24 cellular contexts compared by ENCODE assay signal in the genomic region with DNA sequence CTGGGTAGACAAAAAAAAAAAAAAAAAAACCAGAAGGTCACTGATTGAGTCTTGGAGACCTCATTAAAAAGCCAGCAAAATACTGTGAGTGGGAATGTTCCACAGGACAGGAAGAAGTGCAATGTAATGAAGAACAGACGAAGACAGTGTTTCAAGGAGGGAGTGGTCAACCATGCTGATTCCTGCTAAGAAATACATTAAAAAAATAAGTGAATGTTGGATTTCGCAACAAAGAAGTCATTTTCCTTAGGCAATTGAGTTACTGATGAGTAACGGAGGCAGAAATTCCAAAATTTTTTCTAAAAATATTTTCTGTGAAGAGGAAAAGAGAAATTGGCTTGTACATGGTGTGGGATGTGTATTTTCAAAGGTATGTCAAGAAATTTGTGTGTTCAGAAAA.
A peak's percentile ranks its signal among the peaks of the same experiment; 100 is the strongest.
DNase-seq lines count a peak whose midpoint lies in the region; ATAC-seq, FAIRE-seq and TF ChIP-seq lines count a peak whose summit lies in the region.
"Had no signal": no experiment of that assay in that cellular context is flagged by ENCODE, and none has a peak within 500 bp of the region (broad histone marks: within the 10 kb centered on the region; RNA-seq: fewer than 3 reads in every experiment).

No MANE protein-coding gene starts in this region.

- H3K4me3 ChIP-seq in AG10803 (ENCODE audit: low read length) = no peak overlapping the region
- no peak overlapping the region for H3K4me3 ChIP-seq in bronchial epithelial cell (ENCODE audit: low read depth, low read length)
- no peak overlapping the region for H3K4me3 ChIP-seq in foreskin fibroblast (ENCODE audit: low read depth in 1 of 2, low read length in 2 of 2)
- no peak overlapping the region for H3K4me3 ChIP-seq in psoas muscle
- H3K4me3 ChIP-seq: SJCRH30 had no signal

- DNase-seq in AG10803 (ENCODE audit: low read depth) = peak; percentile 82
- peak; percentile 63 for DNase-seq in HFFc6
- DNase-seq in bronchial epithelial cell (ENCODE audit: low read depth) = peak; percentile 13
- DNase-seq in foreskin fibroblast = peak; percentile 50 to 74
- DNase-seq in DMS79 (lab: John Stamatoyannopoulos, UW) = no peak
- no peak for DNase-seq in effector memory CD8-positive, alpha-beta T cell
- no peak for DNase-seq in psoas muscle
- DNase-seq: ACHN; activated CD8-positive, alpha-beta memory T cell treated with anti-CD3 and anti-CD28 coated beads for 24 hours; activated gamma-delta T cell treated with Interleukin-2 at 50 U/mL for 16 hours; activated T-cell treated with anti-CD3 and anti-CD28 coated beads, Interleukin-2, amount 50 U/mL, for 24 hours; KBM-7; natural killer cell; NCI-H146; NCI-H524 treated with DMSO at 0.1 percent for 48 hours; retina; SJCRH30; substantia nigra; T-helper 1 cell had no signal

- no peak for TF ChIP-seq CTCF in AG10803 (conservative IDR thresholded peaks at IDR 0.05; ENCODE audit: low read length)
- TF ChIP-seq CTCF in HFFc6 (IDR thresholded peaks at IDR 0.05) = no peak
- no peak for TF ChIP-seq CTCF in bronchial epithelial cell (IDR thresholded peaks at IDR 0.05; ENCODE audit: insufficient read depth, low read length, severe bottlenecking)
- TF ChIP-seq CTCF in foreskin fibroblast (IDR thresholded peaks at IDR 0.05; ENCODE audit: low read depth, low read length) = no peak
- no peak for TF ChIP-seq CTCF in psoas muscle (IDR thresholded peaks at IDR 0.05)

- H3K4me1 Mint-ChIP-seq in HFFc6 (ENCODE audit: low read depth) = peaks cover 26% of the 10 kb centered on the region
- H3K4me1 Mint-ChIP-seq in effector memory CD8-positive, alpha-beta T cell (ENCODE audit: low read depth in 2 of 2) = no peaks in the 10 kb centered on the region
- H3K4me1 Mint-ChIP-seq: natural killer cell; stimulated activated effector memory CD8-positive, alpha-beta T cell treated with anti-CD3 and anti-CD28 coated beads, Interleukin-12 subunit alpha, Interleukin-12 subunit beta, amount 100 ng/mL, for 72 hours had no signal

- H3K27me3 ChIP-seq in bronchial epithelial cell (ENCODE audit: control insufficient read depth, insufficient read depth, low read length) (no peaks in the 10 kb centered on the region), psoas muscle (ENCODE audit: insufficient read depth in 3 of 3, low read length in 2 of 3) (peaks cover 0 to 4% (median 0%) of the 10 kb centered on the region in 3 donors)
- H3K27me3 ChIP-seq: SJCRH30 had no signal

- no peak for ATAC-seq in HG02610 (IDR thresholded peaks at IDR 0.05; ENCODE audit: unreplicated experiment)
- no peak for ATAC-seq in effector memory CD8-positive, alpha-beta T cell (replicated peaks)
- no peak for ATAC-seq in psoas muscle
- ATAC-seq: natural killer cell; stimulated activated effector memory CD8-positive, alpha-beta T cell treated with anti-CD3 and anti-CD28 coated beads, Interleukin-12 subunit alpha, Interleukin-12 subunit beta, amount 100 ng/mL, for 72 hours had no signal

- no peaks in the 10 kb centered on the region for H3K9me3 Mint-ChIP-seq in HFFc6
- no peaks in the 10 kb centered on the region for H3K9me3 Mint-ChIP-seq in effector memory CD8-positive, alpha-beta T cell
- H3K9me3 Mint-ChIP-seq: activated T-cell treated with anti-CD3 and anti-CD28 coated beads, Interleukin-2, amount 50 U/mL, for 24 hours; dendritic cell treated with granulocyte-macrophage colony-stimulating factor and Interleukin-4, amounts not matched to agents 40 ng/mL and 50 ng/mL, for 4 days had no signal

- no peak overlapping the region for H3K27ac ChIP-seq in psoas muscle
- H3K27ac ChIP-seq: SJCRH30 had no signal

- no peaks in the 10 kb centered on the region for H3K36me3 ChIP-seq in bronchial epithelial cell (ENCODE audit: control insufficient read depth, insufficient read depth, low read length)
- H3K36me3 ChIP-seq in psoas muscle (ENCODE audit: insufficient read depth in 1 of 2, low read depth in 1 of 2) = no peaks in the 10 kb centered on the region
- H3K36me3 ChIP-seq: SJCRH30 had no signal

- FAIRE-seq in bronchial epithelial cell (lab: Jason Lieb, UNC) = no peak
- FAIRE-seq: keratinocyte, TTC549 had no signal

- H3K4me3 Mint-ChIP-seq in HFFc6 = peak overlapping the region; percentile 60
- no peak overlapping the region for H3K4me3 Mint-ChIP-seq in effector memory CD8-positive, alpha-beta T cell
- H3K4me3 Mint-ChIP-seq: activated T-cell treated with anti-CD3 and anti-CD28 coated beads, Interleukin-2, amount 50 U/mL, for 24 hours; dendritic cell treated with granulocyte-macrophage colony-stimulating factor and Interleukin-4, amounts not matched to agents 40 ng/mL and 50 ng/mL, for 4 days; natural killer cell; stimulated activated effector memory CD8-positive, alpha-beta T cell treated with anti-CD3 and anti-CD28 coated beads, Interleukin-12 subunit alpha, Interleukin-12 subunit beta, amount 100 ng/mL, for 72 hours had no signal

- H3K27me3 Mint-ChIP-seq in HFFc6 (ENCODE audit: insufficient read depth) = no peaks in the 10 kb centered on the region; the same call in 1 of the 2 replicates
- H3K27me3 Mint-ChIP-seq in effector memory CD8-positive, alpha-beta T cell = no peaks in the 10 kb centered on the region
- H3K27me3 Mint-ChIP-seq: dendritic cell treated with granulocyte-macrophage colony-stimulating factor and Interleukin-4, amounts not matched to agents 40 ng/mL and 50 ng/mL, for 4 days had no signal

- H3K9me3 ChIP-seq in psoas muscle = no peaks in the 10 kb centered on the region
- H3K9me3 ChIP-seq: SJCRH30 had no signal

- intact Hi-C loops in psoas muscle (cut with DNase I) = no loop called here

- H3K4me1 ChIP-seq in psoas muscle = no peaks in the 10 kb centered on the region
- H3K4me1 ChIP-seq: SJCRH30 had no signal

- peak overlapping the region; percentile 52 for H3K27ac Mint-ChIP-seq in HFFc6
- H3K27ac Mint-ChIP-seq in effector memory CD8-positive, alpha-beta T cell = no peak overlapping the region
- H3K27ac Mint-ChIP-seq: activated T-cell treated with anti-CD3 and anti-CD28 coated beads, Interleukin-2, amount 50 U/mL, for 24 hours; dendritic cell treated with granulocyte-macrophage colony-stimulating factor and Interleukin-4, amounts not matched to agents 40 ng/mL and 50 ng/mL, for 4 days; natural killer cell; stimulated activated effector memory CD8-positive, alpha-beta T cell treated with anti-CD3 and anti-CD28 coated beads, Interleukin-12 subunit alpha, Interleukin-12 subunit beta, amount 100 ng/mL, for 72 hours had no signal

- WGBS in psoas muscle, 3 donors = 73 to 89% (median 87%) methylated on average over 3 of the region's 3 CpGs

- H3K36me3 Mint-ChIP-seq in HFFc6 (ENCODE audit: low read depth) = peaks cover 5% of the 10 kb centered on the region; the same call in 1 of the 2 replicates
- no peaks in the 10 kb centered on the region for H3K36me3 Mint-ChIP-seq in effector memory CD8-positive, alpha-beta T cell (ENCODE audit: insufficient read depth)
- H3K36me3 Mint-ChIP-seq: natural killer cell; stimulated activated effector memory CD8-positive, alpha-beta T cell treated with anti-CD3 and anti-CD28 coated beads, Interleukin-12 subunit alpha, Interleukin-12 subunit beta, amount 100 ng/mL, for 72 hours had no signal

Comparison
In these comparisons a context has a peak if more than half of its experiments do, and no peak if none do; other contexts are left out.
1. DNase-seq: peak in AG10803 (single experiment), HFFc6 (single experiment), bronchial epithelial cell (single experiment) and foreskin fibroblast (2 of 2); none in DMS79 (single experiment), effector memory CD8-positive, alpha-beta T cell (0 of 3) and psoas muscle (0 of 2).